7 cellular contexts compared by ENCODE assay signal in genomic region chr12:4059891-4060290, GRCh38.
"Had no signal": no experiment of that assay in that cellular context is flagged by ENCODE, and none has a peak within 500 bp of the region (broad histone marks: within the 10 kb centered on the region; RNA-seq: fewer than 3 reads in every experiment).

No MANE protein-coding gene starts in this region.

- H3K4me3 Mint-ChIP-seq: GM23338, H9, IgD-negative memory B cell had no signal

- ATAC-seq: GM23338, HepG2 had no signal

- H3K27ac ChIP-seq: HL-60 had no signal

- H3K4me3 ChIP-seq: GM23338 had no signal

- H3K9me3 Mint-ChIP-seq: GM23338, H9, IgD-negative memory B cell had no signal

- H3K27ac Mint-ChIP-seq: GM23338, H9, IgD-negative memory B cell had no signal

- DNase-seq: H9, HCEC 1CT, KBM-7 had no signal

- H3K36me3 Mint-ChIP-seq: IgD-negative memory B cell had no signal
